1 cellular context compared by ENCODE assay signal in the genomic region with DNA sequence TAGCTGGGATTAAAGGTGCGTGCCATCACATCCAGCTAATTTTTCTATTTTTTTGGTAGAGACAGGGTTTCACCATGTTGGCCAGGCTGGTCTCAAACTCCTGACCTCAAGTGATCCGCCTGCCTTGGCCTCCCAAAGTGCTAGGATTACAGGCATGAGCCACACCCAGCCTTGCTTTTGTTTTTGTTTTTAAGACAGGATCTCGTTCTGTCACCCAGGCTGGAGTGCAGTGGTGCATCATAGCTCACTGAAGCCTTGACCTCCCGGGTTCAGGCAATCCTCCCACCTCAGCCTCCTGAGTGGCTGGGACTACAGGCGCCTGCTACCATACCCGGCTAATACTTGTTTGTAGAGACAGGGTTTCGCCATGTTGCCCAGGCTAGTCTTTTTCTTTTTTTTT.
TF ChIP-seq lines count a peak whose summit lies in the region.

No MANE protein-coding gene starts in this region.

TF ChIP-seq in K562, 482 proteins besides CTCF, POLR2A, EP300 and RAD21:
- TF ChIP-seq HLTF (IDR thresholded peaks at IDR 0.05) (0 out of 2 replicates have a peak, but pooled peaks have one; percentile 14), BCOR (IDR thresholded peaks at IDR 0.05) (peak; percentile 55; the same call in 1 of the 2 replicates)
